Comparison of ENCODE assay signal across 18 cellular contexts in genomic region chr5:91865920-91866319, GRCh38.
"Had no signal": no experiment of that assay in that cellular context is flagged by ENCODE, and none has a peak within 500 bp of the region (broad histone marks: within the 10 kb centered on the region; RNA-seq: fewer than 3 reads in every experiment).

No MANE protein-coding gene starts in this region.

- DNase-seq: activated CD4-positive, alpha-beta T cell treated with anti-CD3 and anti-CD28 coated beads, Interleukin-2, amount 50 U/mL, for 1 hour; activated CD8-positive, alpha-beta memory T cell treated with anti-CD3 and anti-CD28 coated beads for 24 hours; activated gamma-delta T cell treated with Interleukin-2 at 50 U/mL for 16 hours; amygdala; central memory CD4-positive, alpha-beta T cell; cortex of kidney; effector CD8-positive, alpha-beta T cell; esophagus squamous epithelium; foreskin fibroblast; glutamatergic neuron; left colon; lower lobe of right lung; midbrain; stimulated activated CD4-positive, alpha-beta T cell treated with anti-CD3 and anti-CD28 coated beads, Interleukin-1b, Interleukin-23, amount 100 ng/mL, for 48 hours; stimulated activated naive CD8-positive, alpha-beta T cell treated with anti-CD3 and anti-CD28 coated beads, Interleukin-15, amount 100 ng/mL, for 72 hours; upper lobe of left lung had no signal

- H2AFZ ChIP-seq: parathyroid adenoma had no signal

- H3K9me3 ChIP-seq: esophagus squamous epithelium, lower lobe of right lung, neutrophil, upper lobe of left lung had no signal

- H3K4me3 ChIP-seq: esophagus squamous epithelium, lower lobe of right lung, upper lobe of left lung had no signal

- H3K9ac ChIP-seq: parathyroid adenoma had no signal

- H3K27ac ChIP-seq: esophagus squamous epithelium, lower lobe of right lung, neutrophil, parathyroid adenoma, upper lobe of left lung had no signal

- H3K79me2 ChIP-seq: parathyroid adenoma had no signal

- H3K36me3 ChIP-seq: esophagus squamous epithelium, lower lobe of right lung, neutrophil, upper lobe of left lung had no signal

- H3K4me1 ChIP-seq: esophagus squamous epithelium, lower lobe of right lung, parathyroid adenoma, upper lobe of left lung had no signal

- H3K27me3 ChIP-seq: esophagus squamous epithelium, neutrophil, upper lobe of left lung had no signal
